Comparison of ENCODE assay signal across 35 cellular contexts in genomic region chr17:66813314-66813713, GRCh38. TPM values are rescaled to one million over a fixed set of nuclear protein-coding genes. Genes with fewer than 3 reads are reported as not detected.
"Had no signal": no experiment of that assay in that cellular context is flagged by ENCODE, and none has a peak within 500 bp of the region (broad histone marks: within the 10 kb centered on the region; RNA-seq: fewer than 3 reads in every experiment).

No MANE protein-coding gene starts in this region.

- H3K4me1 Mint-ChIP-seq: activated B cell treated with CpG ODN at 0.5 μM for 24 hours, T-helper 17 cell had no signal

- ATAC-seq: activated CD8-positive, alpha-beta memory T cell treated with anti-CD3 and anti-CD28 coated beads, Interleukin-2, amount 10 ng/mL, durations not matched to agents 7 days and 5 days; activated naive CD8-positive, alpha-beta T cell treated with anti-CD3 and anti-CD28 coated beads, Interleukin-2, amount 50 U/mL, for 24 hours; K562; Panc1; T-cell; T-helper 17 cell had no signal

- DNase-seq: activated B cell treated with CpG ODN at 0.5 μM for 24 hours; activated CD4-positive, alpha-beta memory T cell treated with anti-CD3 and anti-CD28 coated beads, Interleukin-2, amount 10 ng/mL, durations not matched to agents 7 days and 5 days; activated CD4-positive, alpha-beta T cell treated with anti-CD3 and anti-CD28 coated beads for 1 hour; activated CD4-positive, alpha-beta T cell treated with anti-CD3 and anti-CD28 coated beads for 48 hours; activated CD8-positive, alpha-beta memory T cell treated with anti-CD3 and anti-CD28 coated beads for 24 hours; activated CD8-positive, alpha-beta memory T cell treated with anti-CD3 and anti-CD28 coated beads, Interleukin-2, amount 10 ng/mL, durations not matched to agents 7 days and 5 days; activated CD8-positive, alpha-beta memory T cell treated with anti-CD3 and anti-CD28 coated beads, Interleukin-2, amount 50 U/mL, for 48 hours; activated effector memory CD4-positive, alpha-beta T cell treated with Interleukin-2 at 50 U/mL for 16 hours; activated naive CD4-positive, alpha-beta T cell treated with anti-CD3 and anti-CD28 coated beads, Interleukin-2, amount 10 ng/mL, durations not matched to agents 7 days and 5 days; activated naive CD8-positive, alpha-beta T cell treated with anti-CD3 and anti-CD28 coated beads, Interleukin-2, amount 50 U/mL, for 24 hours; activated T-cell treated with anti-CD3 and anti-CD28 coated beads, Interleukin-2, amount 50 U/mL, for 48 hours; anterior cingulate cortex; brain microvascular endothelial cell; central memory CD4-positive, alpha-beta T cell; NCI-H1092 treated with DMSO at 0.1 percent for 48 hours; NCI-H146; NCI-H187; NCI-H2029 treated with DMSO at 0.1 percent for 48 hours; NCI-H2107; NCI-H2171; NCI-H226; NCI-H446 treated with DMSO at 0.1 percent for 48 hours; NCI-H524; SHP77; SJCRH30; T-cell; T-helper 17 cell; T-helper 9 cell had no signal

- H3K27me3 Mint-ChIP-seq: activated naive CD8-positive, alpha-beta T cell treated with anti-CD3 and anti-CD28 coated beads, Interleukin-2, amount 50 U/mL, for 24 hours; T-helper 17 cell had no signal

- H3K27me3 ChIP-seq: brain microvascular endothelial cell, SJCRH30 had no signal

- H3K27ac Mint-ChIP-seq: activated B cell treated with CpG ODN at 0.5 μM for 24 hours; activated CD4-positive, alpha-beta memory T cell treated with anti-CD3 and anti-CD28 coated beads, Interleukin-2, amount 10 ng/mL, durations not matched to agents 7 days and 5 days; activated CD8-positive, alpha-beta memory T cell treated with anti-CD3 and anti-CD28 coated beads, Interleukin-2, amount 10 ng/mL, durations not matched to agents 7 days and 5 days; activated naive CD4-positive, alpha-beta T cell treated with anti-CD3 and anti-CD28 coated beads, Interleukin-2, amount 10 ng/mL, durations not matched to agents 7 days and 5 days; activated naive CD8-positive, alpha-beta T cell treated with anti-CD3 and anti-CD28 coated beads, Interleukin-2, amount 50 U/mL, for 24 hours; T-cell; T-helper 17 cell had no signal

- H3K27ac ChIP-seq: brain microvascular endothelial cell, SJCRH30, SK-N-MC, VCaP had no signal

- H3K4me3 Mint-ChIP-seq: activated B cell treated with CpG ODN at 0.5 μM for 24 hours; activated CD4-positive, alpha-beta memory T cell treated with anti-CD3 and anti-CD28 coated beads, Interleukin-2, amount 10 ng/mL, durations not matched to agents 7 days and 5 days; activated CD8-positive, alpha-beta memory T cell treated with anti-CD3 and anti-CD28 coated beads, Interleukin-2, amount 10 ng/mL, durations not matched to agents 7 days and 5 days; activated naive CD4-positive, alpha-beta T cell treated with anti-CD3 and anti-CD28 coated beads, Interleukin-2, amount 10 ng/mL, durations not matched to agents 7 days and 5 days; activated naive CD8-positive, alpha-beta T cell; activated naive CD8-positive, alpha-beta T cell treated with anti-CD3 and anti-CD28 coated beads, Interleukin-2, amount 50 U/mL, for 24 hours; T-cell; T-helper 17 cell had no signal

- H3K4me1 ChIP-seq: SJCRH30 had no signal

- H3K4me3 ChIP-seq: K562, SJCRH30, SK-N-MC had no signal

- H3K36me3 ChIP-seq: brain microvascular endothelial cell, SJCRH30 had no signal

RNA-seq across cellular contexts. Expression of gene CACNG5, which starts 21.6 kb away (rescaled TPM):
- total RNA-seq: activated B cell treated with CpG ODN at 0.5 μM for 24 hours; activated CD4-positive, alpha-beta memory T cell treated with anti-CD3 and anti-CD28 coated beads, Interleukin-2, amount 10 ng/mL, durations not matched to agents 7 days and 5 days; activated CD8-positive, alpha-beta memory T cell treated with anti-CD3 and anti-CD28 coated beads, Interleukin-2, amount 10 ng/mL, durations not matched to agents 7 days and 5 days; K562; M059J; RPMI7951; T-cell; T-helper 17 cell had no signal
- polyA plus RNA-seq: K562 had no signal
